14 cellular contexts compared by ENCODE assay signal in genomic region chr2:241898681-241899270, GRCh38. TPM values are rescaled to one million over a fixed set of nuclear protein-coding genes. Genes with fewer than 3 reads are reported as not detected.
DNase-seq lines count a peak whose midpoint lies in the region; ATAC-seq, FAIRE-seq and TF ChIP-seq lines count a peak whose summit lies in the region.
"Had no signal": no experiment of that assay in that cellular context is flagged by ENCODE, and none has a peak within 500 bp of the region (broad histone marks: within the 10 kb centered on the region; RNA-seq: fewer than 3 reads in every experiment).

No MANE protein-coding gene starts in this region.

- peaks cover 28% of the 10 kb centered on the region for H3K36me3 Mint-ChIP-seq in activated B cell treated with CpG ODN at 0.5 μM for 24 hours (ENCODE audit: low read depth)
- H3K36me3 Mint-ChIP-seq in glutamatergic neuron (ENCODE audit: unreplicated experiment): no peaks in the 10 kb centered on the region

- FAIRE-seq in H54 (lab: Jason Lieb, UNC): no peak
- FAIRE-seq: GM12878 had no signal

- H3K4me3 Mint-ChIP-seq in activated B cell treated with CpG ODN at 0.5 μM for 24 hours (no peak overlapping the region), glutamatergic neuron (ENCODE audit: unreplicated experiment) (no peak overlapping the region)
- H3K4me3 Mint-ChIP-seq: activated naive CD4-positive, alpha-beta T cell treated with anti-CD3 and anti-CD28 coated beads, Interleukin-2, amount 50 U/mL, for 24 hours; CD4-positive, alpha-beta T cell had no signal

- POLR2A ChIA-PET in activated B cell treated with CpG ODN at 0.5 μM for 24 hours (lab: Charles Lee): no interaction called here

- TF ChIP-seq CTCF in activated B cell treated with CpG ODN at 0.5 μM for 24 hours (IDR thresholded peaks at IDR 0.05) (no peak), glutamatergic neuron (IDR thresholded peaks at IDR 0.05; ENCODE audit: partially characterized antibody, unreplicated experiment) (no peak)

- DNase-seq in D341Med (ENCODE audit: low spot score) (peak; percentile 13), activated B cell treated with CpG ODN at 0.5 μM for 24 hours (peak; percentile 9), posterior cingulate gyrus (peak in 6 of 10 donors; percentile 2 to 62 (median 12)), H54 (ENCODE audit: insufficient read length, low spot score) (no peak), glutamatergic neuron (no peak)
- DNase-seq: EL, Kasumi-1 had no signal

- H3K4me1 ChIP-seq in BLaER1: peaks cover 89% of the 10 kb centered on the region

- peaks cover 60% of the 10 kb centered on the region for H3K36me3 ChIP-seq in BLaER1

- H3K27me3 ChIP-seq in BLaER1: no peaks in the 10 kb centered on the region

- H3K4me1 Mint-ChIP-seq in activated B cell treated with CpG ODN at 0.5 μM for 24 hours (peaks cover 10% of the 10 kb centered on the region), glutamatergic neuron (ENCODE audit: low read depth, unreplicated experiment) (peaks cover 17% of the 10 kb centered on the region)

- no peaks in the 10 kb centered on the region for H3K9me3 ChIP-seq in BLaER1

- no peak for TF ChIP-seq POLR2A in H54 (IDR thresholded peaks at IDR 0.05; ENCODE audit: low read depth, low read length)

- peak overlapping the region; percentile 82 for H3K4me2 ChIP-seq in BLaER1

- H3K9me3 Mint-ChIP-seq in activated B cell treated with CpG ODN at 0.5 μM for 24 hours (no peaks in the 10 kb centered on the region), glutamatergic neuron (ENCODE audit: unreplicated experiment) (peaks cover under 1% of the 10 kb centered on the region)
- H3K9me3 Mint-ChIP-seq: activated naive CD4-positive, alpha-beta T cell treated with anti-CD3 and anti-CD28 coated beads, Interleukin-2, amount 50 U/mL, for 24 hours; CD4-positive, alpha-beta T cell had no signal

- intact Hi-C loops in activated B cell treated with CpG ODN at 0.5 μM for 24 hours (cut with micrococcal nuclease) (no loop called here), posterior cingulate gyrus (cut with DNase I) (no loop called here)

- CTCF ChIA-PET in activated B cell treated with CpG ODN at 0.5 μM for 24 hours (lab: Charles Lee): no interaction called here

- no peaks in the 10 kb centered on the region for H3K27me3 Mint-ChIP-seq in activated B cell treated with CpG ODN at 0.5 μM for 24 hours
- H3K27me3 Mint-ChIP-seq in glutamatergic neuron (ENCODE audit: unreplicated experiment): peaks cover 4% of the 10 kb centered on the region
- H3K27me3 Mint-ChIP-seq: activated naive CD4-positive, alpha-beta T cell treated with anti-CD3 and anti-CD28 coated beads, Interleukin-2, amount 50 U/mL, for 24 hours; CD4-positive, alpha-beta T cell had no signal

- H3K4me3 ChIP-seq in BLaER1: no peak overlapping the region
- H3K4me3 ChIP-seq: GM12878, SK-N-MC had no signal

- no peak overlapping the region for H3K27ac Mint-ChIP-seq in activated B cell treated with CpG ODN at 0.5 μM for 24 hours
- no peak overlapping the region for H3K27ac Mint-ChIP-seq in glutamatergic neuron (ENCODE audit: unreplicated experiment)
- H3K27ac Mint-ChIP-seq: CD4-positive, alpha-beta T cell had no signal

- H3K9ac ChIP-seq in BLaER1: peak overlapping the region; percentile 60

- ATAC-seq in activated B cell treated with CpG ODN at 0.5 μM for 24 hours (ENCODE audit: low read depth) (no peak), GM18861 (IDR thresholded peaks at IDR 0.05; ENCODE audit: unreplicated experiment) (no peak)
- ATAC-seq: GM12878 had no signal

- peaks cover 93% of the 10 kb centered on the region for H4K20me1 ChIP-seq in BLaER1

- H3K27ac ChIP-seq in BLaER1: peak overlapping the region; percentile 55; the same call in 1 of the 2 replicates
- H3K27ac ChIP-seq: SK-N-MC had no signal

RNA-seq across cellular contexts. Expression of gene RTP5, which starts 29.2 kb away (rescaled TPM):
- 0.12 TPM in 1 of 2 replicates, not detected in the other for total RNA-seq in activated B cell treated with CpG ODN at 0.5 μM for 24 hours
- not detected for total RNA-seq in glutamatergic neuron (ENCODE audit: unreplicated experiment)
- total RNA-seq: GM12878 had no signal

RNA-seq across cellular contexts. Expression of gene PDCD1, which starts 40.1 kb away (rescaled TPM):
- total RNA-seq in activated B cell treated with CpG ODN at 0.5 μM for 24 hours: 2.6 and 3.5 TPM in 2 replicates
- not detected for total RNA-seq in glutamatergic neuron (ENCODE audit: unreplicated experiment)
- total RNA-seq: temporal lobe had no signal

Comparison
In these comparisons a context has a peak if more than half of its experiments do, and no peak if none do; other contexts are left out.
1. DNase-seq: peak in D341Med (single experiment), activated B cell treated with CpG ODN at 0.5 μM for 24 hours (single experiment) and posterior cingulate gyrus (6 of 10); none in H54 (single experiment) and glutamatergic neuron (single experiment).